Comparison of ENCODE assay signal across 25 cellular contexts in genomic region chr1:223312705-223313414, GRCh38. TPM values are rescaled to one million over a fixed set of nuclear protein-coding genes. Genes with fewer than 3 reads are reported as not detected.
"Had no signal": no experiment of that assay in that cellular context is flagged by ENCODE, and none has a peak within 500 bp of the region (broad histone marks: within the 10 kb centered on the region; RNA-seq: fewer than 3 reads in every experiment).

No MANE protein-coding gene starts in this region.

- H3K9me3 ChIP-seq: gastroesophageal sphincter, heart right ventricle, suprapubic skin, transverse colon, uterus had no signal

- H3K9me3 Mint-ChIP-seq: activated CD4-positive, alpha-beta T cell treated with anti-CD3 and anti-CD28 coated beads, Interleukin-2, amount 10 ng/mL, durations not matched to agents 24 days and 14 days; activated T-cell treated with anti-CD3 and anti-CD28 coated beads, Interleukin-2, amount 50 U/mL, for 72 hours; central memory CD8-positive, alpha-beta T cell; memory B cell; stimulated activated naive CD8-positive, alpha-beta T cell treated with anti-CD3 and anti-CD28 coated beads, Interleukin-15, amount 100 ng/mL, for 72 hours had no signal

- FAIRE-seq: small intestine had no signal

- H3K4me1 Mint-ChIP-seq: activated CD4-positive, alpha-beta T cell treated with anti-CD3 and anti-CD28 coated beads, Interleukin-2, amount 10 ng/mL, durations not matched to agents 24 days and 14 days; central memory CD8-positive, alpha-beta T cell; memory B cell had no signal

- ATAC-seq: activated T-cell treated with anti-CD3 and anti-CD28 coated beads, Interleukin-2, amount 50 U/mL, for 72 hours; gastroesophageal sphincter; left ventricle myocardium superior; right cardiac atrium; stimulated activated naive CD8-positive, alpha-beta T cell treated with anti-CD3 and anti-CD28 coated beads, Interleukin-15, amount 100 ng/mL, for 72 hours had no signal

- H3K4me3 ChIP-seq: coronary artery, gastroesophageal sphincter, heart right ventricle, suprapubic skin, transverse colon, uterus had no signal

- H3K27ac Mint-ChIP-seq: activated CD4-positive, alpha-beta T cell treated with anti-CD3 and anti-CD28 coated beads, Interleukin-2, amount 10 ng/mL, durations not matched to agents 24 days and 14 days; activated naive CD8-positive, alpha-beta T cell; activated T-cell treated with anti-CD3 and anti-CD28 coated beads, Interleukin-2, amount 50 U/mL, for 72 hours; memory B cell; stimulated activated naive CD8-positive, alpha-beta T cell treated with anti-CD3 and anti-CD28 coated beads, Interleukin-15, amount 100 ng/mL, for 72 hours had no signal

- H3K4me3 Mint-ChIP-seq: activated CD4-positive, alpha-beta T cell treated with anti-CD3 and anti-CD28 coated beads, Interleukin-2, amount 10 ng/mL, durations not matched to agents 24 days and 14 days; activated naive CD8-positive, alpha-beta T cell; activated T-cell treated with anti-CD3 and anti-CD28 coated beads, Interleukin-2, amount 50 U/mL, for 72 hours; central memory CD8-positive, alpha-beta T cell; memory B cell; stimulated activated naive CD8-positive, alpha-beta T cell treated with anti-CD3 and anti-CD28 coated beads, Interleukin-15, amount 100 ng/mL, for 72 hours had no signal

- H3K27ac ChIP-seq: brain microvascular endothelial cell, coronary artery, gastroesophageal sphincter, heart right ventricle, suprapubic skin, transverse colon, uterus had no signal

- H3K36me3 ChIP-seq: brain microvascular endothelial cell, gastroesophageal sphincter, heart right ventricle, suprapubic skin, transverse colon, uterus had no signal

- H3K4me1 ChIP-seq: gastroesophageal sphincter, suprapubic skin, transverse colon, uterus had no signal

- H3K36me3 Mint-ChIP-seq: activated naive CD8-positive, alpha-beta T cell; memory B cell had no signal

- H3K27me3 ChIP-seq: brain microvascular endothelial cell, gastroesophageal sphincter, heart right ventricle, suprapubic skin, transverse colon, uterus had no signal

- DNase-seq: activated CD4-positive, alpha-beta T cell treated with anti-CD3 and anti-CD28 coated beads, Interleukin-2, amount 10 ng/mL, durations not matched to agents 24 days and 14 days; activated CD4-positive, CD25-positive, alpha-beta regulatory T cell; activated CD8-positive, alpha-beta memory T cell treated with anti-CD3 and anti-CD28 coated beads for 24 hours; activated gamma-delta T cell; activated T-cell treated with anti-CD3 and anti-CD28 coated beads, Interleukin-2, amount 50 U/mL, for 72 hours; brain microvascular endothelial cell; heart right ventricle; kidney glomerular epithelial cell; left ventricle myocardium superior; occipital lobe; right cardiac atrium; small intestine; stimulated activated CD4-positive, alpha-beta T cell treated with anti-CD3 and anti-CD28 coated beads, Interleukin-15, amount 100 ng/mL, for 24 hours; stimulated activated CD4-positive, alpha-beta T cell treated with anti-CD3 and anti-CD28 coated beads, Interleukin-2, amount 100 ng/mL, for 48 hours; stimulated activated naive CD8-positive, alpha-beta T cell treated with anti-CD3 and anti-CD28 coated beads, Interleukin-15, amount 100 ng/mL, for 72 hours; T-helper 1 cell; T1000; transverse colon; uterus had no signal

- H3K27me3 Mint-ChIP-seq: activated CD4-positive, alpha-beta T cell treated with anti-CD3 and anti-CD28 coated beads, Interleukin-2, amount 10 ng/mL, durations not matched to agents 24 days and 14 days; activated naive CD8-positive, alpha-beta T cell; stimulated activated naive CD8-positive, alpha-beta T cell treated with anti-CD3 and anti-CD28 coated beads, Interleukin-15, amount 100 ng/mL, for 72 hours had no signal

RNA-seq across cellular contexts. Expression of gene SUSD4, which starts 51.1 kb away (rescaled TPM):
- total RNA-seq: activated CD4-positive, alpha-beta T cell treated with anti-CD3 and anti-CD28 coated beads, Interleukin-2, amount 10 ng/mL, durations not matched to agents 24 days and 14 days had no signal
